In genomic region chr12:4423528-4424195, GRCh38 we compare ENCODE assay signal across 17 cellular contexts. TPM values are rescaled to one million over a fixed set of nuclear protein-coding genes. Genes with fewer than 3 reads are reported as not detected.
A peak's percentile ranks its signal among the peaks of the same experiment; 100 is the strongest.
DNase-seq lines count a peak whose midpoint lies in the region; ATAC-seq lines count a peak whose summit lies in the region.
"Had no signal": no experiment of that assay in that cellular context is flagged by ENCODE, and none has a peak within 500 bp of the region (broad histone marks: within the 10 kb centered on the region; RNA-seq: fewer than 3 reads in every experiment).

No MANE protein-coding gene starts in this region.

- no peaks in the 10 kb centered on the region for H3K79me1 ChIP-seq in neuronal stem cell (ENCODE audit: low read depth, low read length)

- no peak overlapping the region for H2BK15ac ChIP-seq in neuronal stem cell (ENCODE audit: low read length)

- no peak overlapping the region for H3K4me3 Mint-ChIP-seq in dendritic cell treated with granulocyte-macrophage colony-stimulating factor and Interleukin-4, amounts not matched to agents 40 ng/mL and 50 ng/mL, for 4 days
- H3K4me3 Mint-ChIP-seq in stimulated activated naive B cell treated with anti-CD40 and anti-IgM and Interleukin-4, amounts not matched to agents 10 μg/mL and 1 μg/mL and 100 μg/mL, for 72 hours: no peak overlapping the region
- H3K4me3 Mint-ChIP-seq in stimulated activated effector memory CD8-positive, alpha-beta T cell treated with anti-CD3 and anti-CD28 coated beads, Interleukin-12 subunit alpha, Interleukin-12 subunit beta, amount 100 ng/mL, for 72 hours: no peak overlapping the region
- H3K4me3 Mint-ChIP-seq: CD4-positive, alpha-beta memory T cell; HFFc6 had no signal

- no peaks in the 10 kb centered on the region for H3K9me3 Mint-ChIP-seq in dendritic cell treated with granulocyte-macrophage colony-stimulating factor and Interleukin-4, amounts not matched to agents 40 ng/mL and 50 ng/mL, for 4 days
- H3K9me3 Mint-ChIP-seq in stimulated activated naive B cell treated with anti-CD40 and anti-IgM and Interleukin-4, amounts not matched to agents 10 μg/mL and 1 μg/mL and 100 μg/mL, for 72 hours: no peaks in the 10 kb centered on the region
- no peaks in the 10 kb centered on the region for H3K9me3 Mint-ChIP-seq in stimulated activated effector memory CD8-positive, alpha-beta T cell treated with anti-CD3 and anti-CD28 coated beads, Interleukin-12 subunit alpha, Interleukin-12 subunit beta, amount 100 ng/mL, for 72 hours
- H3K9me3 Mint-ChIP-seq: CD4-positive, alpha-beta memory T cell; HFFc6 had no signal

- no peak overlapping the region for H3K23ac ChIP-seq in neuronal stem cell (ENCODE audit: low read depth, low read length, poor library complexity)

- peak overlapping the region; percentile 6 for H2AK5ac ChIP-seq in neuronal stem cell (ENCODE audit: low read depth, low read length)

- peak overlapping the region; percentile 14 to 79 (median 55); a peak in 20 of 22 replicates for H3K4me2 ChIP-seq in BLaER1 treated with 17β-estradiol and CSF1 and Interleukin-3, amounts not matched to agents 10 nM and 100 nM
- H3K4me2 ChIP-seq in neuronal stem cell (ENCODE audit: insufficient read depth, low read length, poor library complexity, severe bottlenecking): no peak overlapping the region

- peaks cover 37% of the 10 kb centered on the region for H3K4me1 Mint-ChIP-seq in dendritic cell treated with granulocyte-macrophage colony-stimulating factor and Interleukin-4, amounts not matched to agents 40 ng/mL and 50 ng/mL, for 4 days (ENCODE audit: low read depth)
- peaks cover 15 to 48% of the 10 kb centered on the region in 2 donors for H3K4me1 Mint-ChIP-seq in stimulated activated naive B cell treated with anti-CD40 and anti-IgM and Interleukin-4, amounts not matched to agents 10 μg/mL and 1 μg/mL and 100 μg/mL, for 72 hours
- no peaks in the 10 kb centered on the region for H3K4me1 Mint-ChIP-seq in stimulated activated effector memory CD8-positive, alpha-beta T cell treated with anti-CD3 and anti-CD28 coated beads, Interleukin-12 subunit alpha, Interleukin-12 subunit beta, amount 100 ng/mL, for 72 hours

- H2AFZ ChIP-seq in neuronal stem cell (ENCODE audit: low read length): no peak overlapping the region

- ATAC-seq in stimulated activated naive B cell treated with anti-CD40 and anti-IgM and Interleukin-4, amounts not matched to agents 10 μg/mL and 1 μg/mL and 100 μg/mL, for 72 hours (replicated peaks): no peak
- no peak for ATAC-seq in HG02610 (IDR thresholded peaks at IDR 0.05; ENCODE audit: unreplicated experiment)
- no peak for ATAC-seq in stimulated activated effector memory CD8-positive, alpha-beta T cell treated with anti-CD3 and anti-CD28 coated beads, Interleukin-12 subunit alpha, Interleukin-12 subunit beta, amount 100 ng/mL, for 72 hours
- ATAC-seq: HepG2 had no signal

- no peak overlapping the region for H3K4ac ChIP-seq in neuronal stem cell (ENCODE audit: low read length)

- intact Hi-C loops in dendritic cell treated with granulocyte-macrophage colony-stimulating factor and Interleukin-4, amounts not matched to agents 40 ng/mL and 50 ng/mL, for 4 days (cut with micrococcal nuclease): loop anchor here (5.0 kb wide), 2 partner anchors 101 to 116 kb away; partner anchors contain the start of gene TIGAR

- H4K8ac ChIP-seq in neuronal stem cell (ENCODE audit: low read depth, low read length): no peak overlapping the region

- no peak overlapping the region for H2BK5ac ChIP-seq in neuronal stem cell (ENCODE audit: low read length)

- H3K9me3 ChIP-seq in BLaER1 treated with 17β-estradiol and CSF1 and Interleukin-3, amounts not matched to agents 10 nM and 100 nM (replicated peaks in 1 of 11): peaks cover 0 to 21% (median 15%) of the 10 kb centered on the region in 11 experiments; a peak in 18 of 22 replicates
- H3K9me3 ChIP-seq in neuronal stem cell (replicated peaks in 1 of 2; ENCODE audit: control insufficient read depth in 2 of 2, insufficient read depth in 1 of 2, low read depth in 1 of 2, low read length in 2 of 2): no peaks in the 10 kb centered on the region

- no peak overlapping the region for H3K4me3 ChIP-seq in BLaER1 treated with 17β-estradiol and CSF1 and Interleukin-3, amounts not matched to agents 10 nM and 100 nM
- no peak overlapping the region for H3K4me3 ChIP-seq in neuronal stem cell (ENCODE audit: low read length in 2 of 2)

- H2BK12ac ChIP-seq in neuronal stem cell (ENCODE audit: low read length): no peak overlapping the region

- DNase-seq in neuronal stem cell (ENCODE audit: low spot score) (no peak), amniotic stem cell (lab: John Stamatoyannopoulos, UW) (no peak)
- no peak for DNase-seq in stimulated activated naive B cell treated with anti-CD40 and anti-IgM and Interleukin-4, amounts not matched to agents 10 μg/mL and 1 μg/mL and 100 μg/mL, for 72 hours
- DNase-seq in stimulated activated effector memory CD8-positive, alpha-beta T cell treated with anti-CD3 and anti-CD28 coated beads, Interleukin-12 subunit alpha, Interleukin-12 subunit beta, amount 100 ng/mL, for 72 hours (ENCODE audit: low spot score in 2 of 2): no peak
- DNase-seq: ACHN; CD4-positive, alpha-beta memory T cell; COR-L47; DMS153; DMS79 treated with DMSO at 0.1 percent for 48 hours; EL; HCEC 1CT; HFFc6 had no signal

- no peak overlapping the region for H3K9ac ChIP-seq in BLaER1 treated with 17β-estradiol and CSF1 and Interleukin-3, amounts not matched to agents 10 nM and 100 nM
- no peak overlapping the region for H3K9ac ChIP-seq in neuronal stem cell (ENCODE audit: low read depth, low read length, poor library complexity)

- no peaks in the 10 kb centered on the region for H3K36me3 ChIP-seq in BLaER1 treated with 17β-estradiol and CSF1 and Interleukin-3, amounts not matched to agents 10 nM and 100 nM
- H3K36me3 ChIP-seq in neuronal stem cell (replicated peaks in 1 of 2; ENCODE audit: control insufficient read depth in 2 of 2, insufficient read depth in 2 of 2, low read length in 2 of 2): no peaks in the 10 kb centered on the region

- H2BK120ac ChIP-seq in neuronal stem cell (ENCODE audit: low read depth, low read length): no peak overlapping the region

- H3K27me3 ChIP-seq in BLaER1 treated with 17β-estradiol and CSF1 and Interleukin-3, amounts not matched to agents 10 nM and 100 nM: no peaks in the 10 kb centered on the region
- H3K27me3 ChIP-seq in neuronal stem cell (ENCODE audit: control insufficient read depth in 3 of 3, insufficient read depth in 3 of 3, low read depth in 1 of 3, low read length in 3 of 3): no peaks in the 10 kb centered on the region

- peak overlapping the region; percentile 27 for H3K14ac ChIP-seq in neuronal stem cell (ENCODE audit: low read length)

- no peak overlapping the region for H3K18ac ChIP-seq in neuronal stem cell (ENCODE audit: low read length)

- H4K91ac ChIP-seq in neuronal stem cell (ENCODE audit: low read depth, low read length, poor library complexity): no peak overlapping the region

- peaks cover 0 to 58% (median 49%) of the 10 kb centered on the region in 10 experiments; a peak in 17 of 20 replicates for H3K4me1 ChIP-seq in BLaER1 treated with 17β-estradiol and CSF1 and Interleukin-3, amounts not matched to agents 10 nM and 100 nM
- H3K4me1 ChIP-seq in neuronal stem cell (ENCODE audit: control insufficient read depth in 2 of 2, insufficient read depth in 1 of 2, low read depth in 1 of 2, low read length in 2 of 2): peaks cover 0 to 2% of the 10 kb centered on the region in 2 donors

- peaks cover 5% of the 10 kb centered on the region for H3K27me3 Mint-ChIP-seq in dendritic cell treated with granulocyte-macrophage colony-stimulating factor and Interleukin-4, amounts not matched to agents 40 ng/mL and 50 ng/mL, for 4 days
- peaks cover 4 to 5% of the 10 kb centered on the region in 2 donors for H3K27me3 Mint-ChIP-seq in stimulated activated naive B cell treated with anti-CD40 and anti-IgM and Interleukin-4, amounts not matched to agents 10 μg/mL and 1 μg/mL and 100 μg/mL, for 72 hours

- H3K27ac Mint-ChIP-seq in dendritic cell treated with granulocyte-macrophage colony-stimulating factor and Interleukin-4, amounts not matched to agents 40 ng/mL and 50 ng/mL, for 4 days: peak overlapping the region; percentile 28
- H3K27ac Mint-ChIP-seq in stimulated activated naive B cell treated with anti-CD40 and anti-IgM and Interleukin-4, amounts not matched to agents 10 μg/mL and 1 μg/mL and 100 μg/mL, for 72 hours: peak overlapping the region; percentile 67
- H3K27ac Mint-ChIP-seq in stimulated activated effector memory CD8-positive, alpha-beta T cell treated with anti-CD3 and anti-CD28 coated beads, Interleukin-12 subunit alpha, Interleukin-12 subunit beta, amount 100 ng/mL, for 72 hours: no peak overlapping the region
- H3K27ac Mint-ChIP-seq: HFFc6 had no signal

- no CpG with 5 or more reads among the region's 11 CpGs for WGBS in neuronal stem cell (ENCODE audit: extremely low coverage in 2 of 2, insufficient read length in 2 of 2, insufficient replicate concordance in 1 of 2), 2 donors

- H3K36me3 Mint-ChIP-seq in dendritic cell treated with granulocyte-macrophage colony-stimulating factor and Interleukin-4, amounts not matched to agents 40 ng/mL and 50 ng/mL, for 4 days (ENCODE audit: low read depth): no peaks in the 10 kb centered on the region
- H3K36me3 Mint-ChIP-seq in stimulated activated naive B cell treated with anti-CD40 and anti-IgM and Interleukin-4, amounts not matched to agents 10 μg/mL and 1 μg/mL and 100 μg/mL, for 72 hours: no peaks in the 10 kb centered on the region
- H3K36me3 Mint-ChIP-seq in stimulated activated effector memory CD8-positive, alpha-beta T cell treated with anti-CD3 and anti-CD28 coated beads, Interleukin-12 subunit alpha, Interleukin-12 subunit beta, amount 100 ng/mL, for 72 hours: no peaks in the 10 kb centered on the region
- H3K36me3 Mint-ChIP-seq: CD4-positive, alpha-beta memory T cell had no signal

- H4K20me1 ChIP-seq in BLaER1 treated with 17β-estradiol and CSF1 and Interleukin-3, amounts not matched to agents 10 nM and 100 nM: no peaks in the 10 kb centered on the region

- peak overlapping the region in 7 of 11 experiments; percentile 8 to 56 (median 36); a peak in 7 of 22 replicates for H3K27ac ChIP-seq in BLaER1 treated with 17β-estradiol and CSF1 and Interleukin-3, amounts not matched to agents 10 nM and 100 nM
- no peak overlapping the region for H3K27ac ChIP-seq in neuronal stem cell (replicated peaks; ENCODE audit: low read length)
- H3K27ac ChIP-seq: C4-2B had no signal

RNA-seq across cellular contexts. Expression of gene FGF6, which starts 22.0 kb away (rescaled TPM):
- not detected for polyA plus RNA-seq in neuronal stem cell (2013, experiment 1 of 2)
- not detected for polyA plus RNA-seq in neuronal stem cell (2013, experiment 2 of 2)
- polyA plus RNA-seq: CD4-positive, alpha-beta memory T cell; HepG2 had no signal

RNA-seq across cellular contexts. Expression of gene FGF23, which starts 44.1 kb away (rescaled TPM):
- 1.2 TPM for polyA plus RNA-seq in neuronal stem cell (2013, experiment 1 of 2)
- 1.3 TPM for polyA plus RNA-seq in neuronal stem cell (2013, experiment 2 of 2)
- polyA plus RNA-seq: CD4-positive, alpha-beta memory T cell; HepG2 had no signal
